Comparison of ENCODE assay signal across 8 cellular contexts in genomic region chr11:30346068-30346688, GRCh38. TPM values are rescaled to one million over a fixed set of nuclear protein-coding genes. Genes with fewer than 3 reads are reported as not detected.
DNase-seq lines count a peak whose midpoint lies in the region; ATAC-seq and TF ChIP-seq lines count a peak whose summit lies in the region.

No MANE protein-coding gene starts in this region.

- H3K27me3 Mint-ChIP-seq in endothelial cell (ENCODE audit: unreplicated experiment), result no peaks in the 10 kb centered on the region
- no peaks in the 10 kb centered on the region for H3K27me3 Mint-ChIP-seq in naive thymus-derived CD8-positive, alpha-beta T cell

- ATAC-seq in naive thymus-derived CD8-positive, alpha-beta T cell, result peak; percentile 69 to 73
- ATAC-seq in GM18873 (IDR thresholded peaks at IDR 0.05; ENCODE audit: low FRiP score, unreplicated experiment) (no peak), HG02763 (IDR thresholded peaks at IDR 0.05; ENCODE audit: unreplicated experiment) (no peak)

- no peaks in the 10 kb centered on the region for H3K36me3 Mint-ChIP-seq in endothelial cell (ENCODE audit: low read depth, unreplicated experiment)
- H3K36me3 Mint-ChIP-seq in naive thymus-derived CD8-positive, alpha-beta T cell, result peaks cover 0 to 2% (median 0%) of the 10 kb centered on the region in 3 donors

- H3K4me1 Mint-ChIP-seq in endothelial cell (ENCODE audit: unreplicated experiment), result peaks cover 3% of the 10 kb centered on the region
- peaks cover 10 to 36% (median 17%) of the 10 kb centered on the region in 4 donors for H3K4me1 Mint-ChIP-seq in naive thymus-derived CD8-positive, alpha-beta T cell

- peak; percentile 83 for TF ChIP-seq RAD21 in Ishikawa (IDR thresholded peaks at IDR 0.05; ENCODE audit: low read depth)

- DNase-seq in DMS53 (lab: John Stamatoyannopoulos, UW), result peak; percentile 77
- DNase-seq in OCI-M1 (lab: John Stamatoyannopoulos, UW), result peak; percentile 81
- DNase-seq in endothelial cell (ENCODE audit: low spot score), result peak; percentile 22
- peak in 5 of 10 donors; percentile 7 to 67 (median 51) for DNase-seq in naive thymus-derived CD8-positive, alpha-beta T cell
- no peak for DNase-seq in stimulated activated CD4-positive, alpha-beta T cell treated with anti-CD3 and anti-CD28 coated beads, Interleukin-1b, Interleukin-23, amount 100 ng/mL, for 48 hours

- peak; percentile 85 for TF ChIP-seq CTCF in endothelial cell (IDR thresholded peaks at IDR 0.05; ENCODE audit: unreplicated experiment)

- H3K4me3 Mint-ChIP-seq in endothelial cell (ENCODE audit: unreplicated experiment), result no peak overlapping the region
- no peak overlapping the region for H3K4me3 Mint-ChIP-seq in naive thymus-derived CD8-positive, alpha-beta T cell

- POLR2A ChIA-PET in naive thymus-derived CD8-positive, alpha-beta T cell (lab: Charles Lee), result no interaction called here

- TF ChIP-seq EP300 in Ishikawa (IDR thresholded peaks at IDR 0.05; ENCODE audit: borderline replicate concordance), result no peak

- H3K27ac Mint-ChIP-seq in endothelial cell (ENCODE audit: unreplicated experiment), result no peak overlapping the region
- H3K27ac Mint-ChIP-seq in naive thymus-derived CD8-positive, alpha-beta T cell, result peak overlapping the region in 1 of 10 donors; percentile 39

- H3K9me3 Mint-ChIP-seq in endothelial cell (ENCODE audit: unreplicated experiment), result no peaks in the 10 kb centered on the region
- no peaks in the 10 kb centered on the region for H3K9me3 Mint-ChIP-seq in naive thymus-derived CD8-positive, alpha-beta T cell

TF ChIP-seq in Ishikawa, 13 proteins besides CTCF, POLR2A, EP300 and RAD21:
- no peak for TF ChIP-seq MAX (IDR thresholded peaks at IDR 0.05)
- no peak for TF ChIP-seq EGR1 (IDR thresholded peaks at IDR 0.05)
- no peak for TF ChIP-seq CEBPB (IDR thresholded peaks at IDR 0.05)
- TF ChIP-seq TCF12 (IDR thresholded peaks at IDR 0.05; ENCODE audit: low read depth), result no peak
- no peak for TF ChIP-seq YY1 (IDR thresholded peaks at IDR 0.05; ENCODE audit: low read depth)
- no peak for TF ChIP-seq TEAD4 (IDR thresholded peaks at IDR 0.05)
- TF ChIP-seq CREB1 (IDR thresholded peaks at IDR 0.05; ENCODE audit: low read depth), result no peak
- TF ChIP-seq, protein P1, sequence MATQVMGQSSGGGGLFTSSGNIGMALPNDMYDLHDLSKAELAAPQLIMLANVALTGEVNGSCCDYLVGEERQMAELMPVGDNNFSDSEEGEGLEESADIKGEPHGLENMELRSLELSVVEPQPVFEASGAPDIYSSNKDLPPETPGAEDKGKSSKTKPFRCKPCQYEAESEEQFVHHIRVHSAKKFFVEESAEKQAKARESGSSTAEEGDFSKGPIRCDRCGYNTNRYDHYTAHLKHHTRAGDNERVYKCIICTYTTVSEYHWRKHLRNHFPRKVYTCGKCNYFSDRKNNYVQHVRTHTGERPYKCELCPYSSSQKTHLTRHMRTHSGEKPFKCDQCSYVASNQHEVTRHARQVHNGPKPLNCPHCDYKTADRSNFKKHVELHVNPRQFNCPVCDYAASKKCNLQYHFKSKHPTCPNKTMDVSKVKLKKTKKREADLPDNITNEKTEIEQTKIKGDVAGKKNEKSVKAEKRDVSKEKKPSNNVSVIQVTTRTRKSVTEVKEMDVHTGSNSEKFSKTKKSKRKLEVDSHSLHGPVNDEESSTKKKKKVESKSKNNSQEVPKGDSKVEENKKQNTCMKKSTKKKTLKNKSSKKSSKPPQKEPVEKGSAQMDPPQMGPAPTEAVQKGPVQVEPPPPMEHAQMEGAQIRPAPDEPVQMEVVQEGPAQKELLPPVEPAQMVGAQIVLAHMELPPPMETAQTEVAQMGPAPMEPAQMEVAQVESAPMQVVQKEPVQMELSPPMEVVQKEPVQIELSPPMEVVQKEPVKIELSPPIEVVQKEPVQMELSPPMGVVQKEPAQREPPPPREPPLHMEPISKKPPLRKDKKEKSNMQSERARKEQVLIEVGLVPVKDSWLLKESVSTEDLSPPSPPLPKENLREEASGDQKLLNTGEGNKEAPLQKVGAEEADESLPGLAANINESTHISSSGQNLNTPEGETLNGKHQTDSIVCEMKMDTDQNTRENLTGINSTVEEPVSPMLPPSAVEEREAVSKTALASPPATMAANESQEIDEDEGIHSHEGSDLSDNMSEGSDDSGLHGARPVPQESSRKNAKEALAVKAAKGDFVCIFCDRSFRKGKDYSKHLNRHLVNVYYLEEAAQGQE (IDR thresholded peaks at IDR 0.05; ENCODE audit: low read depth), result no peak
- no peak for TF ChIP-seq ZBTB7A (IDR thresholded peaks at IDR 0.05; ENCODE audit: low read depth)
- TF ChIP-seq NFIC (IDR thresholded peaks at IDR 0.05), result no peak
- TF ChIP-seq TAF1 (IDR thresholded peaks at IDR 0.05; ENCODE audit: low read depth), result no peak
- TF ChIP-seq USF1 (IDR thresholded peaks at IDR 0.05), result no peak
- TF ChIP-seq FOXM1 (IDR thresholded peaks at IDR 0.05; ENCODE audit: borderline replicate concordance, low read depth), result no peak

RNA-seq across cellular contexts. Expression of gene ARL14EP, which starts 23.3 kb away (rescaled TPM):
- 19.2 TPM for total RNA-seq in endothelial cell (ENCODE audit: unreplicated experiment)
- total RNA-seq in naive thymus-derived CD8-positive, alpha-beta T cell, result 10 to 100 TPM; 70.3 to 73.6 TPM
- 10 to 100 TPM; 65.8 to 78.6 (median 71.2) TPM for polyA plus RNA-seq in naive thymus-derived CD8-positive, alpha-beta T cell

Comparison
In these comparisons a context has a peak if more than half of its experiments do, and no peak if none do; other contexts are left out.
1. ATAC-seq: peak in naive thymus-derived CD8-positive, alpha-beta T cell (2 of 2); none in GM18873 (single experiment) and HG02763 (single experiment).